Comparison of ENCODE assay signal across 1 cellular context in genomic region chr7:140674899-140675701, GRCh38.
A peak's percentile ranks its signal among the peaks of the same experiment; 100 is the strongest.
TF ChIP-seq lines count a peak whose summit lies in the region.

No MANE protein-coding gene starts in this region.

TF ChIP-seq in H1, 55 proteins besides CTCF, POLR2A, EP300 and RAD21:
- TF ChIP-seq MAFK (IDR thresholded peaks at IDR 0.05; ENCODE audit: low read depth, low read length) = peak; percentile 82
- no peak for TF ChIP-seq CBX8 (IDR thresholded peaks at IDR 0.05; ENCODE audit: borderline replicate concordance, low read depth, low read length)
